In the genomic region with DNA sequence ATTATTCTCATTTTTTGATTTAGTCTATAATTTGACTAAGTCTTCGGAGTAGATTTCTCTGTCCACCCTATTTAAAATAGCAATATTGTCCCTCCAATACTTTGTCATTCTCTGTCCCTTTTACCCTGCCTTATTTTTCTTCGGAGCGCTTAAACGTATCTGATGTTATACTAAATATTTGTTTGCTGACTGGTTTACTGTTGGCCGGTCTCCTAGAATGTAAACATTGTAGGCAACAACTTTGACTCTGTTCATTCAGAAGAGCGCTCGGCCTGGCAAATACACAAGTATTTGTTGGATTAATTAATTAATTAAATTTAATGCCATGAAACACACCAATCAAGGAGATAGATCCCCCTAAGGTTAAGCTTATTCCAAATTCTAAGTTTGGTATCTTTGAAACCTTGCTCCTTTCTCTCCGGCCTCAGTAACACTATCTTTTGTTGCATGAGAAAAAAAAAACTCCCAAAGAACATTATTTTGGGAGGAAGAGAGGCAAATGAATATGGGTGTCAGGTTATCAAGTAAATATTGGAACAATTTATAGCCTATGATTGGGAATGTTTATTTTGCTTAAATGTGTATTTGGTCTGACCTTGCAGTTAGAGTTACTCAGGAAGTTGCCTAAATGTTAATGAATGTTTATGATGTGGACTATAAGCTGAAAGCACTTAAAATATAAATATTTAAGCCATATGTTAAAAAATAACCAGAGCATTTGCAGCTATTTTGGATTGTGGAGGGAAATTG, we compare ENCODE assay signal across 21 cellular contexts.
A peak's percentile ranks its signal among the peaks of the same experiment; 100 is the strongest.
DNase-seq lines count a peak whose midpoint lies in the region; ATAC-seq and TF ChIP-seq lines count a peak whose summit lies in the region.
"Had no signal": no experiment of that assay in that cellular context is flagged by ENCODE, and none has a peak within 500 bp of the region (broad histone marks: within the 10 kb centered on the region; RNA-seq: fewer than 3 reads in every experiment).

No MANE protein-coding gene starts in this region.

- H3K4me2 ChIP-seq in BLaER1 treated with 17β-estradiol and CSF1 and Interleukin-3, amounts not matched to agents 10 nM and 100 nM, result peak overlapping the region; percentile 47 to 68 (median 62); a peak in 19 of 22 replicates
- H3K4me2 ChIP-seq in H9 (ENCODE audit: insufficient read depth, insufficient read length, low read length) (no peak overlapping the region), hepatocyte (peak overlapping the region; percentile 18)
- H3K4me2 ChIP-seq: KMS-11 had no signal

- no peak overlapping the region for H4K91ac ChIP-seq in H9 (ENCODE audit: insufficient read length, low read depth, low read length)

- H4K8ac ChIP-seq in H9 (replicated peaks; ENCODE audit: insufficient read length, low read depth, low read length), result no peak overlapping the region

- POLR2A ChIA-PET in activated CD8-positive, alpha-beta T cell treated with anti-CD3 and anti-CD28 coated beads, Interleukin-2, amount 10 ng/mL, durations not matched to agents 7 days and 5 days (lab: Charles Lee), result no interaction called here

- H3K36me3 ChIP-seq in BLaER1 treated with 17β-estradiol and CSF1 and Interleukin-3, amounts not matched to agents 10 nM and 100 nM, result no peaks in the 10 kb centered on the region
- no peaks in the 10 kb centered on the region for H3K36me3 ChIP-seq in hepatocyte (replicated peaks; ENCODE audit: insufficient read depth, low read depth)
- H3K36me3 ChIP-seq: gastroesophageal sphincter, ovary, sigmoid colon had no signal

- no peak overlapping the region for H2BK5ac ChIP-seq in H9 (ENCODE audit: insufficient read length, low read length)

- peak overlapping the region in 2 of 11 experiments; percentile 5; a peak in 2 of 22 replicates for H3K9ac ChIP-seq in BLaER1 treated with 17β-estradiol and CSF1 and Interleukin-3, amounts not matched to agents 10 nM and 100 nM
- H3K9ac ChIP-seq in H9 (ENCODE audit: extremely low read depth, insufficient read length, low read length), result no peak overlapping the region
- H3K9ac ChIP-seq: KMS-11 had no signal

- no peak overlapping the region for H4K5ac ChIP-seq in H9 (ENCODE audit: insufficient read length, low read depth, low read length)

- H3K14ac ChIP-seq in H9 (ENCODE audit: insufficient read depth, low read length), result no peak overlapping the region

- H3K18ac ChIP-seq in H9 (ENCODE audit: insufficient read length, low read depth, low read length), result no peak overlapping the region

- H3K4me3 Mint-ChIP-seq in H9, result no peak overlapping the region
- H3K4me3 Mint-ChIP-seq in activated CD8-positive, alpha-beta T cell treated with anti-CD3 and anti-CD28 coated beads, Interleukin-2, amount 10 ng/mL, durations not matched to agents 7 days and 5 days, result no peak overlapping the region
- H3K4me3 Mint-ChIP-seq: activated naive CD8-positive, alpha-beta T cell; activated T-helper 17 cell treated with anti-CD3 and anti-CD28 coated beads, Interleukin-2, amount 50 U/mL, for 72 hours; naive thymus-derived CD4-positive, alpha-beta T cell had no signal

- H2BK20ac ChIP-seq in H9 (ENCODE audit: low read depth, low read length, poor library complexity, severe bottlenecking), result no peak overlapping the region

- no peaks in the 10 kb centered on the region for H4K20me1 ChIP-seq in BLaER1 treated with 17β-estradiol and CSF1 and Interleukin-3, amounts not matched to agents 10 nM and 100 nM
- H4K20me1 ChIP-seq in H9 (ENCODE audit: control insufficient read depth, insufficient read depth, insufficient read length), result no peaks in the 10 kb centered on the region
- H4K20me1 ChIP-seq in hepatocyte (ENCODE audit: insufficient read depth, poor library complexity, severe bottlenecking), result no peaks in the 10 kb centered on the region

- peaks cover 6 to 31% (median 26%) of the 10 kb centered on the region in 11 experiments; a peak in 18 of 22 replicates for H3K9me3 ChIP-seq in BLaER1 treated with 17β-estradiol and CSF1 and Interleukin-3, amounts not matched to agents 10 nM and 100 nM (replicated peaks in 1 of 11)
- H3K9me3 ChIP-seq in H9 (ENCODE audit: control insufficient read depth, low read depth, low read length) (no peaks in the 10 kb centered on the region), hepatocyte (ENCODE audit: low read depth) (no peaks in the 10 kb centered on the region)
- H3K9me3 ChIP-seq: gastroesophageal sphincter, ovary, sigmoid colon, testis had no signal

- no peak for ATAC-seq in activated CD8-positive, alpha-beta T cell treated with anti-CD3 and anti-CD28 coated beads, Interleukin-2, amount 10 ng/mL, durations not matched to agents 7 days and 5 days
- ATAC-seq: activated T-helper 17 cell treated with anti-CD3 and anti-CD28 coated beads, Interleukin-2, amount 50 U/mL, for 72 hours; esophagus mucosa; gastroesophageal sphincter; naive thymus-derived CD4-positive, alpha-beta T cell had no signal

- H3K4me3 ChIP-seq in BLaER1 treated with 17β-estradiol and CSF1 and Interleukin-3, amounts not matched to agents 10 nM and 100 nM, result no peak overlapping the region
- no peak overlapping the region for H3K4me3 ChIP-seq in hepatocyte
- H3K4me3 ChIP-seq: gastroesophageal sphincter, ovary, sigmoid colon, testis had no signal

- no peak overlapping the region for H2AK5ac ChIP-seq in H9 (ENCODE audit: insufficient read length, low read length)

- H3K36me3 Mint-ChIP-seq in H9 (ENCODE audit: insufficient read depth in 1 of 3, low read depth in 3 of 3), result no peaks in the 10 kb centered on the region
- H3K36me3 Mint-ChIP-seq in activated CD8-positive, alpha-beta T cell treated with anti-CD3 and anti-CD28 coated beads, Interleukin-2, amount 10 ng/mL, durations not matched to agents 7 days and 5 days (ENCODE audit: low read depth), result no peaks in the 10 kb centered on the region
- H3K36me3 Mint-ChIP-seq: activated naive CD8-positive, alpha-beta T cell; naive thymus-derived CD4-positive, alpha-beta T cell had no signal

- no peak for TF ChIP-seq CTCF in H9 (conservative IDR thresholded peaks at IDR 0.05)
- no peak for TF ChIP-seq CTCF in hepatocyte (IDR thresholded peaks at IDR 0.05; ENCODE audit: poor library complexity)

- peak overlapping the region in 7 of 11 experiments; percentile 33 to 72 (median 61); a peak in 10 of 22 replicates for H3K27ac ChIP-seq in BLaER1 treated with 17β-estradiol and CSF1 and Interleukin-3, amounts not matched to agents 10 nM and 100 nM
- H3K27ac ChIP-seq in H9 (ENCODE audit: insufficient read length, low read depth, low read length) (no peak overlapping the region), hepatocyte (peak overlapping the region; percentile 17)
- H3K27ac ChIP-seq: gastroesophageal sphincter, KMS-11, ovary, sigmoid colon, testis had no signal

- no peak overlapping the region for H2BK15ac ChIP-seq in H9 (ENCODE audit: low read depth, low read length)

- no peak overlapping the region for H2BK12ac ChIP-seq in H9 (ENCODE audit: insufficient read length, low read depth, low read length)

- H3K9me2 ChIP-seq in hepatocyte (replicated peaks; ENCODE audit: insufficient read depth), result no peaks in the 10 kb centered on the region

- H3K4me1 ChIP-seq in BLaER1 treated with 17β-estradiol and CSF1 and Interleukin-3, amounts not matched to agents 10 nM and 100 nM, result peaks cover 18 to 64% (median 59%) of the 10 kb centered on the region in 10 experiments
- peaks cover 11% of the 10 kb centered on the region for H3K4me1 ChIP-seq in H9 (ENCODE audit: insufficient read depth, low read length)
- peaks cover 11% of the 10 kb centered on the region for H3K4me1 ChIP-seq in hepatocyte (ENCODE audit: insufficient read depth)
- H3K4me1 ChIP-seq: testis had no signal

- no peaks in the 10 kb centered on the region for H3K23me2 ChIP-seq in H9 (ENCODE audit: insufficient read length, low read depth, low read length, poor library complexity, severe bottlenecking)

- H3K23ac ChIP-seq in H9 (ENCODE audit: insufficient read length, low read depth, low read length), result no peak overlapping the region

- DNase-seq in H9, result no peak
- DNase-seq in NCI-H69 (lab: John Stamatoyannopoulos, UW), result peak; percentile 87
- no peak for DNase-seq in hepatocyte (ENCODE audit: low spot score)
- DNase-seq in activated CD8-positive, alpha-beta T cell treated with anti-CD3 and anti-CD28 coated beads, Interleukin-2, amount 10 ng/mL, durations not matched to agents 7 days and 5 days, result no peak
- no peak for DNase-seq in stimulated activated naive CD4-positive, alpha-beta T cell treated with Interleukin-2 at 50 U/mL for 16 hours (lab: John Stamatoyannopoulos, UW)
- no peak for DNase-seq in iPS-NIHi11 (ENCODE audit: low spot score)
- DNase-seq: activated CD4-positive, alpha-beta T cell treated with anti-CD3 and anti-CD28 coated beads for 4 hours; H7; naive thymus-derived CD4-positive, alpha-beta T cell; NCI-H1048; NCI-H2227 treated with DMSO at 0.1 percent for 48 hours; ovary; sigmoid colon; T1000; testis had no signal

- CTCF ChIA-PET in activated CD8-positive, alpha-beta T cell treated with anti-CD3 and anti-CD28 coated beads, Interleukin-2, amount 10 ng/mL, durations not matched to agents 7 days and 5 days (lab: Charles Lee), result no interaction called here

- no peak overlapping the region for H2BK120ac ChIP-seq in H9 (ENCODE audit: low read depth, low read length, poor library complexity, severe bottlenecking)

- no peak overlapping the region for H3K56ac ChIP-seq in H9 (ENCODE audit: insufficient read length, low read depth, low read length)

- H3T11ph ChIP-seq in H9 (ENCODE audit: low read length), result no peak overlapping the region

- no CpG with 5 or more reads among the region's 8 CpGs for WGBS in H9 (ENCODE audit: extremely low coverage, insufficient read length, low lambda C conversion rate)
- 48% methylated on average over 8 of the region's 8 CpGs for WGBS in hepatocyte (ENCODE audit: low lambda C conversion rate, missing lambda C conversion rate)

- peaks cover 47 to 48% of the 10 kb centered on the region in 2 experiments for H3K4me1 Mint-ChIP-seq in H9
- H3K4me1 Mint-ChIP-seq in activated CD8-positive, alpha-beta T cell treated with anti-CD3 and anti-CD28 coated beads, Interleukin-2, amount 10 ng/mL, durations not matched to agents 7 days and 5 days (ENCODE audit: low read depth), result no peaks in the 10 kb centered on the region
- H3K4me1 Mint-ChIP-seq: activated T-helper 17 cell treated with anti-CD3 and anti-CD28 coated beads, Interleukin-2, amount 50 U/mL, for 72 hours had no signal

- no peaks in the 10 kb centered on the region for H3K27me3 Mint-ChIP-seq in H9 (ENCODE audit: low read depth)
- H3K27me3 Mint-ChIP-seq in activated CD8-positive, alpha-beta T cell treated with anti-CD3 and anti-CD28 coated beads, Interleukin-2, amount 10 ng/mL, durations not matched to agents 7 days and 5 days (ENCODE audit: low read depth), result no peaks in the 10 kb centered on the region
- H3K27me3 Mint-ChIP-seq: activated naive CD8-positive, alpha-beta T cell had no signal

- peaks cover 17% of the 10 kb centered on the region; the same call in 1 of the 2 replicates for H3K79me2 ChIP-seq in H9 (ENCODE audit: insufficient read depth, low read length)
- H3K79me2 ChIP-seq in hepatocyte, result no peaks in the 10 kb centered on the region

- peaks cover 2% of the 10 kb centered on the region for H3K79me1 ChIP-seq in H9 (ENCODE audit: insufficient read depth, low read depth, low read length, poor library complexity, severe bottlenecking)

- H3K27ac Mint-ChIP-seq in H9, result peak overlapping the region in 2 of 3 experiments; percentile 5 to 81; a peak in 3 of 7 replicates
- H3K27ac Mint-ChIP-seq in activated CD8-positive, alpha-beta T cell treated with anti-CD3 and anti-CD28 coated beads, Interleukin-2, amount 10 ng/mL, durations not matched to agents 7 days and 5 days, result no peak overlapping the region
- H3K27ac Mint-ChIP-seq: activated naive CD8-positive, alpha-beta T cell; activated T-helper 17 cell treated with anti-CD3 and anti-CD28 coated beads, Interleukin-2, amount 50 U/mL, for 72 hours had no signal

- no peak overlapping the region for H3K4ac ChIP-seq in H9 (ENCODE audit: low read depth, low read length)

- H2AFZ ChIP-seq in H9 (ENCODE audit: low read length) (no peak overlapping the region), hepatocyte (no peak overlapping the region)

- H3K9me3 Mint-ChIP-seq in H9, result no peaks in the 10 kb centered on the region
- no peaks in the 10 kb centered on the region for H3K9me3 Mint-ChIP-seq in activated CD8-positive, alpha-beta T cell treated with anti-CD3 and anti-CD28 coated beads, Interleukin-2, amount 10 ng/mL, durations not matched to agents 7 days and 5 days (ENCODE audit: insufficient read depth)
- H3K9me3 Mint-ChIP-seq: activated T-helper 17 cell treated with anti-CD3 and anti-CD28 coated beads, Interleukin-2, amount 50 U/mL, for 72 hours; naive thymus-derived CD4-positive, alpha-beta T cell had no signal

- H3K27me3 ChIP-seq in BLaER1 treated with 17β-estradiol and CSF1 and Interleukin-3, amounts not matched to agents 10 nM and 100 nM, result no peaks in the 10 kb centered on the region
- H3K27me3 ChIP-seq in H9 (ENCODE audit: insufficient read depth, low read length) (no peaks in the 10 kb centered on the region), hepatocyte (no peaks in the 10 kb centered on the region)
- H3K27me3 ChIP-seq: gastroesophageal sphincter, ovary, sigmoid colon, testis had no signal
